Comparison of ENCODE assay signal across 8 cellular contexts in genomic region chr3:49120438-49121135, GRCh38. TPM values are rescaled to one million over a fixed set of nuclear protein-coding genes. Genes with fewer than 3 reads are reported as not detected.
A peak's percentile ranks its signal among the peaks of the same experiment; 100 is the strongest.
DNase-seq lines count a peak whose midpoint lies in the region; ATAC-seq and TF ChIP-seq lines count a peak whose summit lies in the region.

TSS of gene USP19 (minus strand) at chr3:49120823. CDS start at chr3:49119145, 1,678 bp downstream.

- intact Hi-C loops in left lung (cut with DNase I) = no loop called here

- H3K27me3 Mint-ChIP-seq in activated CD4-positive, alpha-beta T cell treated with anti-CD3 and anti-CD28 coated beads, Interleukin-2, amount 10 ng/mL, durations not matched to agents 7 days and 5 days = no peaks in the 10 kb centered on the region

- no peaks in the 10 kb centered on the region for H3K9me3 Mint-ChIP-seq in activated CD4-positive, alpha-beta T cell treated with anti-CD3 and anti-CD28 coated beads, Interleukin-2, amount 10 ng/mL, durations not matched to agents 7 days and 5 days

- peak; percentile 77 to 88 for DNase-seq in AML-193 (lab: John Stamatoyannopoulos, UW)
- peak; percentile 91 for DNase-seq in NCI-H69 (lab: John Stamatoyannopoulos, UW)
- peak; percentile 94 for DNase-seq in activated CD4-positive, alpha-beta T cell treated with anti-CD3 and anti-CD28 coated beads, Interleukin-2, amount 10 ng/mL, durations not matched to agents 7 days and 5 days
- DNase-seq in coronary artery (ENCODE audit: low spot score) = peak; percentile 97
- DNase-seq in left lung = peak; percentile 94 to 99
- peak; percentile 92 for DNase-seq in stimulated activated CD4-positive, alpha-beta T cell treated with anti-CD3 and anti-CD28 coated beads, Interleukin-2, amount 100 ng/mL, for 48 hours

- no peaks in the 10 kb centered on the region for H3K27me3 ChIP-seq in left lung

- CTCF ChIA-PET in activated CD4-positive, alpha-beta T cell treated with anti-CD3 and anti-CD28 coated beads, Interleukin-2, amount 10 ng/mL, durations not matched to agents 7 days and 5 days (lab: Charles Lee) = interaction anchor here (0.6 to 3.8 kb wide), 10 partner anchors 10 to 349 kb away, joined by 3 to 17 read pairs (median 4); partner anchors contain the start of genes DAG1, KLHDC8B, LAMB2 and QRICH1

- peaks cover 4 to 83% of the 10 kb centered on the region in 2 donors for H3K36me3 ChIP-seq in left lung

- peak; percentile 88 for ATAC-seq in GM19023 (IDR thresholded peaks at IDR 0.05; ENCODE audit: unreplicated experiment)
- peak; percentile 84 for ATAC-seq in HG03354 (IDR thresholded peaks at IDR 0.05; ENCODE audit: poor library complexity, severe bottlenecking, unreplicated experiment)
- peak; percentile 93 for ATAC-seq in left lung

- no peak for TF ChIP-seq CTCF in coronary artery (IDR thresholded peaks at IDR 0.05)
- TF ChIP-seq CTCF in left lung (IDR thresholded peaks at IDR 0.05) = no peak

- peaks cover 12 to 18% of the 10 kb centered on the region in 2 donors for H3K4me1 ChIP-seq in left lung

- H3K27ac ChIP-seq in coronary artery = peak within 1 kb of the TSS; percentile 91 to 97
- H3K27ac ChIP-seq in left lung = peak within 1 kb of the TSS; percentile 90 to 92

- H3K4me1 Mint-ChIP-seq in activated CD4-positive, alpha-beta T cell treated with anti-CD3 and anti-CD28 coated beads, Interleukin-2, amount 10 ng/mL, durations not matched to agents 7 days and 5 days = peaks cover 23% of the 10 kb centered on the region

- H3K4me3 ChIP-seq in coronary artery (peak within 1 kb of the TSS; percentile 94), left lung (peak within 1 kb of the TSS; percentile 63 to 80)

- peak within 1 kb of the TSS; percentile 94 for H3K27ac Mint-ChIP-seq in activated CD4-positive, alpha-beta T cell treated with anti-CD3 and anti-CD28 coated beads, Interleukin-2, amount 10 ng/mL, durations not matched to agents 7 days and 5 days

- H3K9me3 ChIP-seq in left lung = no peaks in the 10 kb centered on the region

- POLR2A ChIA-PET in activated CD4-positive, alpha-beta T cell treated with anti-CD3 and anti-CD28 coated beads, Interleukin-2, amount 10 ng/mL, durations not matched to agents 7 days and 5 days (lab: Charles Lee) = no interaction called here

- H3K36me3 Mint-ChIP-seq in activated CD4-positive, alpha-beta T cell treated with anti-CD3 and anti-CD28 coated beads, Interleukin-2, amount 10 ng/mL, durations not matched to agents 7 days and 5 days (ENCODE audit: low read depth) = peaks cover 31% of the 10 kb centered on the region

- peak within 1 kb of the TSS; percentile 91 for H3K4me3 Mint-ChIP-seq in activated CD4-positive, alpha-beta T cell treated with anti-CD3 and anti-CD28 coated beads, Interleukin-2, amount 10 ng/mL, durations not matched to agents 7 days and 5 days

RNA-seq across cellular contexts. Expression of gene USP19, which starts in this region (rescaled TPM):
- total RNA-seq in activated CD4-positive, alpha-beta T cell treated with anti-CD3 and anti-CD28 coated beads, Interleukin-2, amount 10 ng/mL, durations not matched to agents 7 days and 5 days = 10 to 100 TPM; 63.5 to 72.6 TPM
- total RNA-seq in left lung = 10 to 100 TPM; 50.9 to 54.7 TPM

Comparison
In these comparisons a context has a peak if more than half of its experiments do, and no peak if none do; other contexts are left out.
1. Peak in every context shown above with its lines: DNase-seq, ATAC-seq, H3K4me3 ChIP-seq and H3K27ac ChIP-seq.